ENCODE assay signal across 30 cellular contexts in the genomic region with DNA sequence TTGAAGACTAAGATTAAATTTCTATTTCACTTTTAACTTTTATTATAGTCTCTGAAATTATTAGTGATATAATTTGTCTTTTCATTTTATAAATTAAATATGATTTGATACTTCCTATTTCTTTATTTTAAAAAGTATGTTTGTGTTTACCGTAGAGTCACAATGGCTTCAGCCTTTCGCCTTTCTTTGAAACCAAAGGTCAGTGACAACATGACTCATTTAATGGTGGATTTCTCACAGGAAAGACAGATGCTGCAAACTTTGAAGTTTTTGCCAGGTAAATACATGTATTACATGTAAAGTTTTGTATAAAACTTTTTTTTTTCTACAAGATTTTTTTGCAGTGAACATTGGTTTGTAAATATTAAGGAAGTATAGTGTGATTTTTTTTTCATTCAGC.
"Had no signal": no experiment of that assay in that cellular context is flagged by ENCODE, and none has a peak within 500 bp of the region (broad histone marks: within the 10 kb centered on the region; RNA-seq: fewer than 3 reads in every experiment).

No MANE protein-coding gene starts in this region.

- ATAC-seq: activated CD8-positive, alpha-beta T cell treated with anti-CD3 and anti-CD28 coated beads, Interleukin-2, amount 10 ng/mL, durations not matched to agents 7 days and 5 days; activated naive CD4-positive, alpha-beta T cell treated with anti-CD3 and anti-CD28 coated beads, Interleukin-2, amount 50 U/mL, for 72 hours; activated naive CD8-positive, alpha-beta T cell treated with anti-CD3 and anti-CD28 coated beads, Interleukin-2, amount 50 U/mL, for 24 hours; Panc1; SK-N-SH treated with all-trans-retinoic acid at 6 μM for 48 hours; T-helper 17 cell; WTC11 had no signal

- H3K9me3 ChIP-seq: SJSA1 had no signal

- FAIRE-seq: astrocyte had no signal

- H3K4me3 ChIP-seq: SJSA1 had no signal

- H3K27ac ChIP-seq: RWPE1, SJSA1 had no signal

- DNase-seq: activated CD4-positive, alpha-beta T cell treated with anti-CD3 and anti-CD28 coated beads for 48 hours; activated CD4-positive, alpha-beta T cell treated with anti-CD3 and anti-CD28 coated beads, Interleukin-2, amount 50 U/mL, for 4 hours; activated CD4-positive, CD25-positive, alpha-beta regulatory T cell treated with anti-CD3 and anti-CD28 coated beads, Interleukin-2, amount 50 U/mL, for 72 hours; activated CD8-positive, alpha-beta memory T cell treated with anti-CD3 and anti-CD28 coated beads, Interleukin-2, amount 50 U/mL, for 48 hours; activated CD8-positive, alpha-beta T cell treated with anti-CD3 and anti-CD28 coated beads, Interleukin-2, amount 10 ng/mL, durations not matched to agents 7 days and 5 days; activated effector memory CD4-positive, alpha-beta T cell treated with Interleukin-2 at 50 U/mL for 16 hours; activated naive CD4-positive, alpha-beta T cell treated with Interleukin-2 at 50 U/mL for 16 hours; activated naive CD8-positive, alpha-beta T cell treated with anti-CD3 and anti-CD28 coated beads, Interleukin-2, amount 50 U/mL, for 24 hours; activated T-cell treated with anti-CD3 and anti-CD28 coated beads, Interleukin-2, amount 50 U/mL, for 1 hour; amniotic stem cell; Kasumi-1; KBM-7; MV-4-11; NCI-H1105; NCI-H1436; NCI-H1694 treated with DMSO at 0.1 percent for 48 hours; NCI-H2081; NCI-H510A treated with DMSO at 0.1 percent for 48 hours; NCI-H69; NK-92 treated with Interleukin-12 subunit alpha and Interleukin-12 subunit beta, amount 100 ng/mL, for 24 hours; SHP77; T-helper 17 cell; T-helper 9 cell had no signal

- H3K4me1 ChIP-seq: SJSA1 had no signal
